Comparison of ENCODE assay signal across 25 cellular contexts in genomic region chr22:50259302-50259701, GRCh38. TPM values are rescaled to one million over a fixed set of nuclear protein-coding genes. Genes with fewer than 3 reads are reported as not detected.
DNase-seq lines count a peak whose midpoint lies in the region; ATAC-seq and TF ChIP-seq lines count a peak whose summit lies in the region.
"Had no signal": no experiment of that assay in that cellular context is flagged by ENCODE, and none has a peak within 500 bp of the region (broad histone marks: within the 10 kb centered on the region; RNA-seq: fewer than 3 reads in every experiment).

No MANE protein-coding gene starts in this region.

- no peak for DNase-seq in left ventricle myocardium inferior
- no peak for DNase-seq in right cardiac atrium
- DNase-seq in medulla oblongata (ENCODE audit: extremely low spot score) = peak; percentile 57
- DNase-seq in foreskin fibroblast = no peak
- DNase-seq in effector memory CD4-positive, alpha-beta T cell = no peak
- no peak for DNase-seq in stimulated activated CD8-positive, alpha-beta memory T cell treated with anti-CD3 and anti-CD28 coated beads, Interleukin-4, amount 100 ng/mL, for 48 hours
- DNase-seq: activated gamma-delta T cell treated with Interleukin-2 at 50 U/mL for 16 hours, activated T-cell treated with anti-CD3 and anti-CD28 coated beads for 4 hours, cerebellar nuclear complex, H9, heart right ventricle, mesenchymal stem cell, NCI-H146, NCI-H2107, NCI-H748 treated with DMSO at 0.1 percent for 48 hours, retina, spleen, T-helper 1 cell, trophoblast cell had no signal

- 95% methylated on average over 15 of the region's 15 CpGs for WGBS in right cardiac atrium

- H3K4me3 ChIP-seq in left ventricle myocardium inferior = no peak overlapping the region
- no peak overlapping the region for H3K4me3 ChIP-seq in right cardiac atrium (ENCODE audit: low read length)
- no peak overlapping the region for H3K4me3 ChIP-seq in skeletal muscle satellite cell (ENCODE audit: low read length)
- H3K4me3 ChIP-seq in foreskin fibroblast (ENCODE audit: low read depth in 1 of 2, low read length in 2 of 2) = no peak overlapping the region
- no peak overlapping the region for H3K4me3 ChIP-seq in effector memory CD4-positive, alpha-beta T cell (ENCODE audit: insufficient read depth, low read depth, low read length, poor library complexity, severe bottlenecking)
- H3K4me3 ChIP-seq: heart right ventricle, SJSA1, spleen had no signal

- TF ChIP-seq CTCF in left ventricle myocardium inferior (IDR thresholded peaks at IDR 0.05; ENCODE audit: borderline replicate concordance) (no peak), VCaP (conservative IDR thresholded peaks at IDR 0.05) (no peak), foreskin fibroblast (IDR thresholded peaks at IDR 0.05; ENCODE audit: low read depth, low read length) (no peak)

- H3K9ac ChIP-seq in skeletal muscle satellite cell (ENCODE audit: low read depth, low read length) = no peak overlapping the region
- H3K9ac ChIP-seq: KMS-11 had no signal

- H3K27ac ChIP-seq in left ventricle myocardium inferior (replicated peaks) (peak overlapping the region; percentile 56), right cardiac atrium (ENCODE audit: low read length) (no peak overlapping the region), VCaP (peak overlapping the region; percentile 85)
- H3K27ac ChIP-seq in effector memory CD4-positive, alpha-beta T cell (ENCODE audit: insufficient read depth, low read length, poor library complexity, severe bottlenecking) = no peak overlapping the region
- H3K27ac ChIP-seq: epithelial cell of prostate, KMS-11, SJSA1, spleen had no signal

- H3K4me2 ChIP-seq in skeletal muscle satellite cell (ENCODE audit: low read length) = peak overlapping the region; percentile 29
- H3K4me2 ChIP-seq: KMS-11 had no signal

- no peak for ATAC-seq in right cardiac atrium
- ATAC-seq: activated CD4-positive, CD25-positive, alpha-beta regulatory T cell treated with anti-CD3 and anti-CD28 coated beads, Interleukin-2, amount 50 U/mL, for 24 hours had no signal

- H3K36me3 ChIP-seq in left ventricle myocardium inferior (no peaks in the 10 kb centered on the region), skeletal muscle satellite cell (ENCODE audit: insufficient read depth, low read length) (peaks cover 17% of the 10 kb centered on the region)
- H3K36me3 ChIP-seq in effector memory CD4-positive, alpha-beta T cell (ENCODE audit: control insufficient read depth, insufficient read depth, low read length) = no peaks in the 10 kb centered on the region
- H3K36me3 ChIP-seq: SJSA1, spleen had no signal

- H3K27me3 ChIP-seq in left ventricle myocardium inferior (ENCODE audit: low read depth) (peaks cover 11% of the 10 kb centered on the region), right cardiac atrium (ENCODE audit: control insufficient read depth, insufficient read depth) (no peaks in the 10 kb centered on the region), skeletal muscle satellite cell (ENCODE audit: control insufficient read depth, insufficient read depth, low read length) (no peaks in the 10 kb centered on the region)
- peaks cover 17% of the 10 kb centered on the region for H3K27me3 ChIP-seq in effector memory CD4-positive, alpha-beta T cell (replicated peaks; ENCODE audit: control insufficient read depth, insufficient read depth, low read length, poor library complexity, severe bottlenecking)

- intact Hi-C loops in left ventricle myocardium inferior (cut with micrococcal nuclease) (no loop called here), right cardiac atrium (cut with DNase I) (no loop called here)

- H3K4me1 ChIP-seq in left ventricle myocardium inferior = peaks cover 45% of the 10 kb centered on the region
- H3K4me1 ChIP-seq in right cardiac atrium (ENCODE audit: control insufficient read depth, insufficient read depth, low read length) = no peaks in the 10 kb centered on the region
- peaks cover 34% of the 10 kb centered on the region for H3K4me1 ChIP-seq in skeletal muscle satellite cell (ENCODE audit: control insufficient read depth, insufficient read depth, low read length)
- H3K4me1 ChIP-seq in effector memory CD4-positive, alpha-beta T cell (ENCODE audit: control insufficient read depth, insufficient read depth, low read length, poor library complexity, severe bottlenecking) = no peaks in the 10 kb centered on the region

- H3K9me3 ChIP-seq in left ventricle myocardium inferior (replicated peaks) (no peaks in the 10 kb centered on the region), right cardiac atrium (ENCODE audit: control insufficient read depth, low read length) (no peaks in the 10 kb centered on the region), skeletal muscle satellite cell (replicated peaks; ENCODE audit: low read length) (no peaks in the 10 kb centered on the region)
- H3K9me3 ChIP-seq in effector memory CD4-positive, alpha-beta T cell (ENCODE audit: control insufficient read depth, low read length) = no peaks in the 10 kb centered on the region
- H3K9me3 ChIP-seq: heart right ventricle, SJSA1, spleen had no signal

RNA-seq across cellular contexts. Expression of gene MAPK12, which starts 2.2 kb away (rescaled TPM):
- total RNA-seq in left ventricle myocardium inferior (17.2 TPM), right cardiac atrium (10 to 100 TPM; 10.5 to 14.8 (median 11.2) TPM)
- 15.2 TPM for polyA plus RNA-seq in right cardiac atrium
- 36.5 and 52.4 TPM in 2 replicates for total RNA-seq in skeletal muscle satellite cell (2012; rRNA removed)

RNA-seq across cellular contexts. Expression of gene HDAC10, which starts 8.2 kb away (rescaled TPM):
- total RNA-seq in left ventricle myocardium inferior = 13.6 TPM
- 10 to 100 TPM in 2 of 4 donors, 1 to 10 TPM in 2; 8.7 to 13.5 (median 11.6) TPM for total RNA-seq in right cardiac atrium
- polyA plus RNA-seq in right cardiac atrium = 11.6 TPM
- 15.3 and 19.8 TPM in 2 replicates for total RNA-seq in skeletal muscle satellite cell (2012; rRNA removed)

RNA-seq across cellular contexts. Expression of gene MAPK11, which starts 10.9 kb away (rescaled TPM):
- total RNA-seq in left ventricle myocardium inferior (7.8 TPM), right cardiac atrium (1 to 10 TPM; 6.4 to 7.9 (median 7.4) TPM)
- polyA plus RNA-seq in right cardiac atrium = 8.8 TPM
- 3.1 and 3.8 TPM in 2 replicates for total RNA-seq in skeletal muscle satellite cell (2012; rRNA removed)

RNA-seq across cellular contexts. Expression of gene TUBGCP6, which starts 14.5 kb away (rescaled TPM):
- total RNA-seq in left ventricle myocardium inferior (18.3 TPM), right cardiac atrium (10 to 100 TPM; 20.6 to 22.8 (median 22.6) TPM)
- 20.4 TPM for polyA plus RNA-seq in right cardiac atrium
- total RNA-seq in skeletal muscle satellite cell (2012; rRNA removed) = 21.0 and 21.3 TPM in 2 replicates

RNA-seq across cellular contexts. Expression of gene PLXNB2, which starts 48.1 kb away (rescaled TPM):
- total RNA-seq in left ventricle myocardium inferior = 50.2 TPM
- 100 to 1,000 TPM in 1 of 4 donors, 10 to 100 TPM in 3; 80.7 to 110 (median 90.6) TPM for total RNA-seq in right cardiac atrium
- polyA plus RNA-seq in right cardiac atrium = 60.0 TPM
- 70.6 and 76.0 TPM in 2 replicates for total RNA-seq in skeletal muscle satellite cell (2012; rRNA removed)

Comparison
In these comparisons a context has a peak if more than half of its experiments do, and no peak if none do; other contexts are left out.
1. H3K27ac ChIP-seq: peak in left ventricle myocardium inferior (single experiment) and VCaP (single experiment); none in right cardiac atrium (single experiment) and effector memory CD4-positive, alpha-beta T cell (single experiment).